8 cellular contexts compared by ENCODE assay signal in genomic region chr6:133916650-133917151, GRCh38. TPM values are rescaled to one million over a fixed set of nuclear protein-coding genes. Genes with fewer than 3 reads are reported as not detected.
DNase-seq lines count a peak whose midpoint lies in the region; ATAC-seq and TF ChIP-seq lines count a peak whose summit lies in the region.

No MANE protein-coding gene starts in this region.

- intact Hi-C loops in Right ventricle myocardium superior (cut with DNase I), result no loop called here
- intact Hi-C loops in vagina (cut with DNase I), result no loop called here

- H2AFZ ChIP-seq in SK-N-SH (ENCODE audit: low read depth), result no peak overlapping the region

- H3K79me2 ChIP-seq in SK-N-SH (ENCODE audit: insufficient read depth), result no peaks in the 10 kb centered on the region

- TF ChIP-seq CTCF in HFFc6 (IDR thresholded peaks at IDR 0.05) (peak; percentile 98), SK-N-SH (IDR thresholded peaks at IDR 0.05) (peak; percentile 94), progenitor cell of endocrine pancreas (IDR thresholded peaks at IDR 0.05; ENCODE audit: unreplicated experiment) (peak; percentile 97), vagina (IDR thresholded peaks at IDR 0.05) (peak; percentile 83 to 95 (median 88))

- H3K4me3 ChIP-seq in SK-N-SH (ENCODE audit: low read depth in 2 of 2, low read length in 1 of 2) (no peak overlapping the region; a peak in 1 of 4 replicates), vagina (no peak overlapping the region)

- ATAC-seq in Right ventricle myocardium superior (ENCODE audit: poor library complexity), result peak; percentile 94

- H3K4me2 ChIP-seq in SK-N-SH, result no peak overlapping the region

- H3K27ac Mint-ChIP-seq in HFFc6, result no peak overlapping the region; the same call in 1 of the 2 replicates
- no peak overlapping the region for H3K27ac Mint-ChIP-seq in progenitor cell of endocrine pancreas

- no peak for TF ChIP-seq EP300 in SK-N-SH (IDR thresholded peaks at IDR 0.05; ENCODE audit: borderline replicate concordance in 1 of 2, low read depth in 1 of 2, low read length in 1 of 2)

- no peaks in the 10 kb centered on the region for H3K9me3 ChIP-seq in SK-N-SH
- no peaks in the 10 kb centered on the region for H3K9me3 ChIP-seq in vagina

- no peaks in the 10 kb centered on the region for H4K20me1 ChIP-seq in SK-N-SH (ENCODE audit: insufficient read depth)

- H3K27me3 Mint-ChIP-seq in HFFc6 (ENCODE audit: insufficient read depth) (peaks cover 3% of the 10 kb centered on the region; the same call in 1 of the 2 replicates), progenitor cell of endocrine pancreas (peaks cover 16% of the 10 kb centered on the region)

- H3K9me2 ChIP-seq in SK-N-SH, result no peaks in the 10 kb centered on the region

- no peak overlapping the region for H3K9ac ChIP-seq in SK-N-SH

- H3F3A ChIP-seq in SK-N-SH (replicated peaks; ENCODE audit: insufficient read depth), result no peaks in the 10 kb centered on the region

- POLR2A ChIA-PET in SK-N-SH (lab: Yijun Ruan, JAX), result no interaction called here

- no peak for TF ChIP-seq POLR2A in vagina (IDR thresholded peaks at IDR 0.05)

- TF ChIP-seq RAD21 in SK-N-SH (IDR thresholded peaks at IDR 0.05; ENCODE audit: low read length), result peak; percentile 88

- peak overlapping the region; percentile 22; the same call in 1 of the 2 replicates for H3K4me3 Mint-ChIP-seq in HFFc6
- no peak overlapping the region for H3K4me3 Mint-ChIP-seq in progenitor cell of endocrine pancreas (ENCODE audit: low read depth)

- CTCF ChIA-PET in SK-N-SH (lab: Yijun Ruan, JAX), result interaction anchor here (0.6 to 19.3 kb wide), 53 partner anchors 9 to 1392 kb away, joined by 3 to 484 read pairs (median 5); no protein-coding TSS in a partner anchor

- DNase-seq in GM04504 (ENCODE audit: low read depth), result peak; percentile 65
- DNase-seq in HFFc6, result peak; percentile 73
- peak; percentile 55 for DNase-seq in NCI-H1048 (lab: John Stamatoyannopoulos, UW)
- peak; percentile 60 for DNase-seq in SK-N-SH
- DNase-seq in activated naive CD4-positive, alpha-beta T cell treated with anti-CD3 and anti-CD28 coated beads, Interleukin-2, amount 50 U/mL, for 16 hours, result peak; percentile 73
- peak; percentile 93 for DNase-seq in Right ventricle myocardium superior
- peak; percentile 83 for DNase-seq in progenitor cell of endocrine pancreas (ENCODE audit: low spot score, unreplicated experiment)
- DNase-seq in vagina (ENCODE audit: extremely low spot score in 2 of 2), result no peak

- peaks cover 0 to 2% of the 10 kb centered on the region in 2 experiments; a peak in 1 of 4 replicates for H3K4me1 ChIP-seq in SK-N-SH (ENCODE audit: control insufficient read depth in 1 of 2, insufficient read depth in 2 of 2, low read depth in 1 of 2, low read length in 1 of 2)
- H3K4me1 ChIP-seq in vagina, result peaks cover 9% of the 10 kb centered on the region

- H3K27ac ChIP-seq in SK-N-SH (ENCODE audit: low read depth in 2 of 2, low read length in 1 of 2), result no peak overlapping the region
- peak overlapping the region; percentile 48 for H3K27ac ChIP-seq in vagina

- H3K9me3 Mint-ChIP-seq in HFFc6 (peaks cover 8% of the 10 kb centered on the region), progenitor cell of endocrine pancreas (ENCODE audit: low read depth) (peaks cover 11% of the 10 kb centered on the region)

- H3K27me3 ChIP-seq in SK-N-SH (ENCODE audit: insufficient read depth) (peaks cover 5% of the 10 kb centered on the region), vagina (no peaks in the 10 kb centered on the region)

- 17% methylated on average over 8 of the region's 8 CpGs for WGBS in SK-N-SH (ENCODE audit: low lambda C conversion rate)

- H3K36me3 Mint-ChIP-seq in HFFc6 (ENCODE audit: low read depth) (peaks cover 6% of the 10 kb centered on the region; the same call in 1 of the 2 replicates), progenitor cell of endocrine pancreas (ENCODE audit: insufficient read depth) (no peaks in the 10 kb centered on the region)

- H3K4me1 Mint-ChIP-seq in HFFc6 (ENCODE audit: low read depth) (peaks cover 20% of the 10 kb centered on the region; the same call in 1 of the 2 replicates), progenitor cell of endocrine pancreas (ENCODE audit: low read depth) (no peaks in the 10 kb centered on the region)

- H3K36me3 ChIP-seq in SK-N-SH (replicated peaks in 1 of 2; ENCODE audit: control insufficient read depth in 1 of 2, insufficient read depth in 2 of 2, low read length in 1 of 2), result no peaks in the 10 kb centered on the region
- H3K36me3 ChIP-seq in vagina, result no peaks in the 10 kb centered on the region

TF ChIP-seq in SK-N-SH, 30 proteins besides CTCF, POLR2A, EP300 and RAD21:
- no peak for TF ChIP-seq TCF12 (IDR thresholded peaks at IDR 0.05)
- peak; percentile 50 for TF ChIP-seq SMC3 (IDR thresholded peaks at IDR 0.05; ENCODE audit: low read depth, low read length)
- no peak for TF ChIP-seq JUND (IDR thresholded peaks at IDR 0.05)
- TF ChIP-seq NFIC (IDR thresholded peaks at IDR 0.05; ENCODE audit: borderline replicate concordance), result no peak

RNA-seq across cellular contexts. Expression of gene TCF21, which starts 27.8 kb away (rescaled TPM):
- not detected for total RNA-seq in HFFc6 (2021; fragmentation: NEBNext Ultra II Directional; extraction: Animal tissue kit (Norgen Biotek cat#: 25700))
- not detected in 2 replicates for polyA plus RNA-seq in SK-N-SH (2012; rRNA removed)
- polyA plus RNA-seq in SK-N-SH (2012; cell fraction: cytosol; rRNA removed), result not detected in 2 replicates
- not detected in 2 replicates for polyA plus RNA-seq in SK-N-SH (2012; cell fraction: nucleus; rRNA removed)
- total RNA-seq in Right ventricle myocardium superior (4.1 TPM), progenitor cell of endocrine pancreas (not detected in 2 replicates), vagina (12.5 TPM)

RNA-seq across cellular contexts. Expression of gene TBPL1, which starts 36.3 kb away (rescaled TPM):
- 10 to 100 TPM; 30.7 to 40.6 (median 34.0) TPM for total RNA-seq in HFFc6 (2021; fragmentation: NEBNext Ultra II Directional; extraction: Animal tissue kit (Norgen Biotek cat#: 25700))
- polyA plus RNA-seq in SK-N-SH (2012; rRNA removed), result 16.3 and 22.4 TPM in 2 replicates
- 26.6 and 37.5 TPM in 2 replicates for polyA plus RNA-seq in SK-N-SH (2012; cell fraction: cytosol; rRNA removed)
- polyA plus RNA-seq in SK-N-SH (2012; cell fraction: nucleus; rRNA removed), result 7.1 and 15.6 TPM in 2 replicates
- total RNA-seq in Right ventricle myocardium superior (13.4 TPM), progenitor cell of endocrine pancreas (45.2 and 48.4 TPM in 2 replicates), vagina (17.7 TPM)

Comparison
In these comparisons a context has a peak if more than half of its experiments do, and no peak if none do; other contexts are left out.
1. DNase-seq: peak in GM04504 (single experiment), HFFc6 (single experiment), NCI-H1048 (single experiment), SK-N-SH (single experiment), activated naive CD4-positive, alpha-beta T cell treated with anti-CD3 and anti-CD28 coated beads, Interleukin-2, amount 50 U/mL, for 16 hours (single experiment), Right ventricle myocardium superior (single experiment) and progenitor cell of endocrine pancreas (single experiment); none in vagina (0 of 2).
2. Peak in every context shown above with its lines, with median percentiles within 50 percentile points of each other: CTCF ChIP-seq.